1 cellular context compared by ENCODE assay signal in genomic region chr16:26874318-26874717, GRCh38.
DNase-seq lines count a peak whose midpoint lies in the region; ATAC-seq, FAIRE-seq and TF ChIP-seq lines count a peak whose summit lies in the region.
"Not testable (repeated sequence)": the region's sequence is repeated elsewhere in the genome, so short reads cannot be mapped to it uniquely, and the experiment has no call there.

No MANE protein-coding gene starts in this region.

- not testable (repeated sequence) for TF ChIP-seq CTCF in HepG2 (CRISPR knock-in tag; IDR thresholded peaks at IDR 0.05)

- not testable (repeated sequence) for H2AFZ ChIP-seq in HepG2 (ENCODE audit: low read length)

- H3K27me3 ChIP-seq in HepG2 (ENCODE audit: control insufficient read depth in 1 of 2, insufficient read depth in 2 of 2, low read length in 2 of 2) = not testable (repeated sequence)

- not testable (repeated sequence) for TF ChIP-seq POLR2A in HepG2 (IDR thresholded peaks at IDR 0.05; ENCODE audit: insufficient read depth in 1 of 2, low read depth in 2 of 2, low read length in 2 of 2)

- BruUV-seq in HepG2 (replicated peaks; lab: Mats Ljungman, UMichigan) = not testable (repeated sequence)

- FAIRE-seq in HepG2 (lab: Jason Lieb, UNC) = not testable (repeated sequence)

- not testable (repeated sequence) for H3K9ac ChIP-seq in HepG2 (ENCODE audit: insufficient read depth, low read depth, low read length)

- H3K9me3 ChIP-seq in HepG2 (ENCODE audit: low read length) = not testable (repeated sequence)

- H3K27ac ChIP-seq in HepG2 (ENCODE audit: extremely low read length, insufficient read depth, low read length) = not testable (repeated sequence)

- in situ Hi-C loops in HepG2 (cut with HindIII; ENCODE audit: extremely low pct_ligation_motif_present, low pct_unique_long_range_greater_than_20kb) = not testable (repeated sequence)

- not testable (repeated sequence) for DNase-seq in HepG2 (ENCODE audit: low spot score)

- not testable (repeated sequence) for TF ChIP-seq RAD21 in HepG2 (CRISPR knock-in tag; IDR thresholded peaks at IDR 0.05)

- not testable (repeated sequence) for H3K79me2 ChIP-seq in HepG2 (ENCODE audit: insufficient read depth, low read length)

- intact Hi-C loops in HepG2 (cut with micrococcal nuclease; ENCODE audit: unreplicated experiment) = not testable (repeated sequence)

- not testable (repeated sequence) for H3K4me2 ChIP-seq in HepG2 (ENCODE audit: low read depth, low read length)

- ATAC-seq in HepG2 = not testable (repeated sequence)

- WGBS in HepG2 (ENCODE audit: low lambda C conversion rate) = 18% methylated on average over 5 of the region's 5 CpGs

- H3K4me1 ChIP-seq in HepG2 (ENCODE audit: insufficient read depth, low read length) = not testable (repeated sequence)

- CTCF ChIA-PET in HepG2 (lab: Yijun Ruan, JAX; ENCODE audit: low intra/inter-chr PET ratio, low total read pairs) = not testable (repeated sequence)

- H3K4me3 ChIP-seq in HepG2 (replicated peaks in 1 of 3; ENCODE audit: insufficient read depth in 1 of 3, low read depth in 2 of 3, low read length in 3 of 3) = not testable (repeated sequence)

- not testable (repeated sequence) for H4K20me1 ChIP-seq in HepG2 (ENCODE audit: insufficient read depth, low read length)

- not testable (repeated sequence) for TF ChIP-seq EP300 in HepG2 (IDR thresholded peaks at IDR 0.05; ENCODE audit: low read depth in 2 of 2, low read length in 2 of 2); HepG2 (CRISPR knock-in tag; IDR thresholded peaks at IDR 0.05; ENCODE audit: borderline replicate concordance)

- not testable (repeated sequence) for H3K36me3 ChIP-seq in HepG2 (replicated peaks in 1 of 2; ENCODE audit: control insufficient read depth in 1 of 2, insufficient read depth in 2 of 2, low read length in 2 of 2)

- POLR2A ChIA-PET in HepG2 (lab: Yijun Ruan, JAX) = not testable (repeated sequence)

TF ChIP-seq in HepG2, 621 proteins besides CTCF, POLR2A, EP300 and RAD21:
- TF ChIP-seq ZMYM3 (CRISPR knock-in tag; IDR thresholded peaks at IDR 0.05) = peak; percentile 73; the same call in 1 of the 2 replicates
- peak; percentile 83 for TF ChIP-seq ZNF770 (CRISPR knock-in tag; IDR thresholded peaks at IDR 0.05)
- peak; percentile 30; the same call in 1 of the 2 replicates for TF ChIP-seq ZNF362 (CRISPR knock-in tag; IDR thresholded peaks at IDR 0.05; ENCODE audit: borderline replicate concordance)
